Comparison of ENCODE assay signal across 24 cellular contexts in the genomic region with DNA sequence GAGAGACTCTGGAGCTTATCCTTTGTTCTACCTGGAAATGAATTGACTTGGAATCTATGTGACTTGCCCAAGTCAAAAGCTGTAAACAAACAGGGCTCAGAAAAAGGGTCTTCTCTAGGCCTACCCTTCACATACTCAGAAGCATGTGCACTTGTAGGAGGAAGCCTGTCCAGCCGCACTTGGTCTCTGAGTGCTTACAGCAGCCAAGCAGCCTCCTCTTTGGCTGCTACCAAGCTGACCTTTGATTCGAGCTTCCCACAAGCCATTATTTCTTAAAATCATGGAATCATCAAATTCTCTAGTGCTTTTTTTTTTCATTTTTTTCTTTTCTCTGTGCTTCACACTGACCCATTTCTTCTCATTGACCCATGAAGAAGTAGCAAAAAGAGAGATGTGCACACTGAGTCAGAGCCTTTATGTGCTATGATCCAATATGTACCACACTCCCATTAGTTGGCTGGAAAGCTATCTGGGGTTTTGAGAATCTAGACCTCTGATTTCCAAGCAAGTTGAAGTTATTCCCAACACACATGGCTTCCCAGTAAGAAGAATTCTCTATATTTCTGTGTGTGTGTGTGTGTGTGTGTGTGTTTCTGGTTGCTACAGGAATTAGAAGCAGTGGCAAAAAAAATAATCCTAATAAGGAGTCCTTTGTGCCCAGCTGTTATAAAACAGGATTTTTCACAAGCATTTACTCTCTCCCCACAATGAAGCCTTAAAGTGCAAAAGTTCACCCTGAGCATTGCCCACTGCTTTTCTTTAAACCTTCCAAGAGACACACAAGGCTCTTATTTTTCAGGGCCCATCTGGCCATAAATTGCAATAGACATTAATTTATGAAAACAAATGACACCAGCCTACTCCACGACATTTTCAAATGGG.
DNase-seq lines count a peak whose midpoint lies in the region; ATAC-seq and TF ChIP-seq lines count a peak whose summit lies in the region.
"Had no signal": no experiment of that assay in that cellular context is flagged by ENCODE, and none has a peak within 500 bp of the region (broad histone marks: within the 10 kb centered on the region; RNA-seq: fewer than 3 reads in every experiment).

No MANE protein-coding gene starts in this region.

- no peak overlapping the region for H3K4ac ChIP-seq in neuronal stem cell (ENCODE audit: low read length)

- H3K4me1 ChIP-seq in esophagus muscularis mucosa (peaks cover 20 to 53% (median 45%) of the 10 kb centered on the region in 4 donors), neuronal stem cell (ENCODE audit: control insufficient read depth in 2 of 2, insufficient read depth in 1 of 2, low read depth in 1 of 2, low read length in 2 of 2) (no peaks in the 10 kb centered on the region), uterus (peaks cover 12 to 35% of the 10 kb centered on the region in 2 donors)
- H3K4me1 ChIP-seq: A549 had no signal

- H2BK120ac ChIP-seq in neuronal stem cell (ENCODE audit: low read depth, low read length), result no peak overlapping the region

- ATAC-seq in left cardiac atrium (peak; percentile 21 to 75), GM21528 (IDR thresholded peaks at IDR 0.05; ENCODE audit: low FRiP score, unreplicated experiment) (no peak), HG02623 (IDR thresholded peaks at IDR 0.05; ENCODE audit: unreplicated experiment) (no peak)
- ATAC-seq: A549; natural killer cell treated with Interleukin-12 subunit alpha and Interleukin-12 subunit beta and Interleukin-15 and Interleukin-18, amount 100 ng/mL, for 72 hours; WTC11 had no signal

- no peak overlapping the region for H2AK5ac ChIP-seq in neuronal stem cell (ENCODE audit: low read depth, low read length)

- no peak for TF ChIP-seq EP300 in esophagus muscularis mucosa (IDR thresholded peaks at IDR 0.05)

- no peak overlapping the region for H3K9ac ChIP-seq in neuronal stem cell (ENCODE audit: low read depth, low read length, poor library complexity)

- no peak overlapping the region for H4K8ac ChIP-seq in neuronal stem cell (ENCODE audit: low read depth, low read length)

- H3K27ac ChIP-seq in esophagus muscularis mucosa (replicated peaks in 1 of 4), result peak overlapping the region in 1 of 4 donors; percentile 16
- H3K27ac ChIP-seq in neuronal stem cell (replicated peaks; ENCODE audit: low read length), result no peak overlapping the region
- H3K27ac ChIP-seq in uterus, result peak overlapping the region; percentile 95 to 98
- H3K27ac ChIP-seq: A549, dorsolateral prefrontal cortex had no signal

- peak overlapping the region; percentile 43 for H2AFZ ChIP-seq in neuronal stem cell (ENCODE audit: low read length)

- no peak overlapping the region for H2BK5ac ChIP-seq in neuronal stem cell (ENCODE audit: low read length)

- H3K14ac ChIP-seq in neuronal stem cell (ENCODE audit: low read length), result no peak overlapping the region

- H3K27me3 ChIP-seq in esophagus muscularis mucosa (no peaks in the 10 kb centered on the region), neuronal stem cell (ENCODE audit: control insufficient read depth in 3 of 3, insufficient read depth in 3 of 3, low read depth in 1 of 3, low read length in 3 of 3) (no peaks in the 10 kb centered on the region), uterus (no peaks in the 10 kb centered on the region)
- H3K27me3 ChIP-seq: BE2C, heart right ventricle had no signal

- DNase-seq in left cardiac atrium (no peak), cardiac septum (ENCODE audit: low spot score) (no peak), esophagus muscularis mucosa (ENCODE audit: extremely low spot score) (peak; percentile 34), neuronal stem cell (ENCODE audit: low spot score) (no peak), uterus (peak; percentile 49 to 65), NCI-H82 (lab: John Stamatoyannopoulos, UW) (no peak)
- DNase-seq: activated CD4-positive, alpha-beta T cell treated with anti-CD3 and anti-CD28 coated beads, Interleukin-2, amount 50 U/mL, for 1 hour; activated naive CD4-positive, alpha-beta T cell treated with anti-CD3 and anti-CD28 coated beads, Interleukin-2, amount 10 ng/mL, durations not matched to agents 7 days and 5 days; anterior cingulate cortex; BE2C; dorsolateral prefrontal cortex; heart right ventricle; Kasumi-1; midbrain; NCI-H187; NCI-H774; stimulated activated CD8-positive, alpha-beta memory T cell treated with anti-CD3 and anti-CD28 coated beads, Interleukin-4, amount 100 ng/mL, for 48 hours; substantia nigra had no signal

- TF ChIP-seq CTCF in esophagus muscularis mucosa (IDR thresholded peaks at IDR 0.05) (no peak), uterus (IDR thresholded peaks at IDR 0.05) (no peak)

- H3K36me3 ChIP-seq in esophagus muscularis mucosa (no peaks in the 10 kb centered on the region), neuronal stem cell (replicated peaks in 1 of 2; ENCODE audit: control insufficient read depth in 2 of 2, insufficient read depth in 2 of 2, low read length in 2 of 2) (no peaks in the 10 kb centered on the region), uterus (no peaks in the 10 kb centered on the region)
- H3K36me3 ChIP-seq: BE2C, HAP-1, heart right ventricle had no signal

- H3K79me1 ChIP-seq in neuronal stem cell (ENCODE audit: low read depth, low read length), result no peaks in the 10 kb centered on the region

- no peak for TF ChIP-seq POLR2A in esophagus muscularis mucosa (IDR thresholded peaks at IDR 0.05; ENCODE audit: low read depth)
- TF ChIP-seq POLR2A in uterus (IDR thresholded peaks at IDR 0.05), result no peak

- WGBS in esophagus muscularis mucosa, result 61% methylated on average over 3 of the region's 3 CpGs
- whole genome bisulfite sequencing in neuronal stem cell (ENCODE audit: extremely low coverage in 2 of 2, insufficient read length in 2 of 2, insufficient replicate concordance in 1 of 2), 2 donors, result no CpG with 5 or more reads among the region's 3 CpGs

- no peak overlapping the region for H2BK15ac ChIP-seq in neuronal stem cell (ENCODE audit: low read length)

- H3K4me2 ChIP-seq in neuronal stem cell (ENCODE audit: insufficient read depth, low read length, poor library complexity, severe bottlenecking), result no peak overlapping the region
- H3K4me2 ChIP-seq: A549 had no signal

- H3K4me3 ChIP-seq in esophagus muscularis mucosa, result no peak overlapping the region
- H3K4me3 ChIP-seq in neuronal stem cell (ENCODE audit: low read length in 2 of 2), result no peak overlapping the region
- no peak overlapping the region for H3K4me3 ChIP-seq in uterus
- H3K4me3 ChIP-seq: A549, dorsolateral prefrontal cortex, HAP-1, heart right ventricle had no signal

- intact Hi-C loops in left cardiac atrium (cut with DNase I) (no loop called here), cardiac septum (cut with DNase I) (no loop called here), esophagus muscularis mucosa (cut with DNase I) (no loop called here), uterus (cut with DNase I; ENCODE audit: low total_unique reads) (no loop called here)

- no peak overlapping the region for H2BK12ac ChIP-seq in neuronal stem cell (ENCODE audit: low read length)

- H3K9me3 ChIP-seq in esophagus muscularis mucosa, result no peaks in the 10 kb centered on the region
- peaks cover 0 to 2% of the 10 kb centered on the region in 2 donors for H3K9me3 ChIP-seq in neuronal stem cell (replicated peaks in 1 of 2; ENCODE audit: control insufficient read depth in 2 of 2, insufficient read depth in 1 of 2, low read depth in 1 of 2, low read length in 2 of 2)
- H3K9me3 ChIP-seq in uterus, result no peaks in the 10 kb centered on the region
- H3K9me3 ChIP-seq: A549, BE2C, HAP-1, heart right ventricle had no signal

- no peak overlapping the region for H3K23ac ChIP-seq in neuronal stem cell (ENCODE audit: low read depth, low read length, poor library complexity)

- no peak overlapping the region for H4K91ac ChIP-seq in neuronal stem cell (ENCODE audit: low read depth, low read length, poor library complexity)

- H3K18ac ChIP-seq in neuronal stem cell (ENCODE audit: low read length), result no peak overlapping the region

Comparison
In these comparisons a context has a peak if more than half of its experiments do, and no peak if none do; other contexts are left out.
1. ATAC-seq: peak in left cardiac atrium (2 of 2); none in GM21528 (single experiment) and HG02623 (single experiment).
2. DNase-seq: peak in esophagus muscularis mucosa (single experiment) and uterus (2 of 2); none in left cardiac atrium (single experiment), cardiac septum (single experiment), neuronal stem cell (single experiment) and NCI-H82 (single experiment).